9 cellular contexts compared by ENCODE assay signal in genomic region chr2:191304939-191305875, GRCh38.
DNase-seq lines count a peak whose midpoint lies in the region; ATAC-seq and TF ChIP-seq lines count a peak whose summit lies in the region.
"Had no signal": no experiment of that assay in that cellular context is flagged by ENCODE, and none has a peak within 500 bp of the region (broad histone marks: within the 10 kb centered on the region; RNA-seq: fewer than 3 reads in every experiment).

No MANE protein-coding gene starts in this region.

- H3K4me3 ChIP-seq in esophagus (ENCODE audit: low read depth in 1 of 2, low read length in 2 of 2): no peak overlapping the region
- peak overlapping the region in 1 of 2 donors; percentile 22 for H3K4me3 ChIP-seq in tibial artery

- no peak overlapping the region for H3K4me3 Mint-ChIP-seq in activated T-helper 17 cell treated with anti-CD3 and anti-CD28 coated beads, Interleukin-2, amount 50 U/mL, for 72 hours

- H3K27ac ChIP-seq in esophagus (ENCODE audit: low read depth in 2 of 2, low read length in 1 of 2) (peak overlapping the region; percentile 50 to 83), tibial artery (peak overlapping the region; percentile 82 to 83)

- no peaks in the 10 kb centered on the region for H3K4me1 ChIP-seq in esophagus (ENCODE audit: control insufficient read depth in 2 of 2, insufficient read depth in 2 of 2, low read length in 1 of 2)
- H3K4me1 ChIP-seq in tibial artery: peaks cover 3 to 38% (median 22%) of the 10 kb centered on the region in 4 donors

- intact Hi-C loops in tibial artery (cut with DNase I; ENCODE audit: low total_unique reads): no loop called here

- no peaks in the 10 kb centered on the region for H3K4me1 Mint-ChIP-seq in activated T-helper 17 cell treated with anti-CD3 and anti-CD28 coated beads, Interleukin-2, amount 50 U/mL, for 72 hours

- H3K36me3 Mint-ChIP-seq in activated T-helper 17 cell treated with anti-CD3 and anti-CD28 coated beads, Interleukin-2, amount 50 U/mL, for 72 hours (ENCODE audit: low read depth): no peaks in the 10 kb centered on the region

- no peak for TF ChIP-seq CTCF in tibial artery (IDR thresholded peaks at IDR 0.05)

- DNase-seq in NCI-H446 treated with DMSO at 0.1 percent for 48 hours (lab: John Stamatoyannopoulos, UW) (peak; percentile 52), midbrain (lab: John Stamatoyannopoulos, UW) (peak; percentile 18), tibial artery (peak; percentile 68 to 77), NCI-H1048 (lab: John Stamatoyannopoulos, UW) (no peak)
- DNase-seq in effector CD4-positive, alpha-beta T cell: no peak
- DNase-seq: kidney glomerular epithelial cell had no signal

- no peak overlapping the region for H3K27ac Mint-ChIP-seq in activated T-helper 17 cell treated with anti-CD3 and anti-CD28 coated beads, Interleukin-2, amount 50 U/mL, for 72 hours

- no peaks in the 10 kb centered on the region for H3K9me3 ChIP-seq in esophagus (ENCODE audit: control insufficient read depth in 2 of 2, insufficient read depth in 1 of 2, low read depth in 1 of 2, low read length in 1 of 2)
- no peaks in the 10 kb centered on the region for H3K9me3 ChIP-seq in tibial artery

- H3K36me3 ChIP-seq in esophagus (ENCODE audit: control insufficient read depth in 2 of 2, insufficient read depth in 2 of 2, low read length in 1 of 2): no peaks in the 10 kb centered on the region
- H3K36me3 ChIP-seq in tibial artery: no peaks in the 10 kb centered on the region

- H3K27me3 ChIP-seq in esophagus (ENCODE audit: control insufficient read depth in 1 of 2, insufficient read depth in 2 of 2, low read length in 2 of 2) (no peaks in the 10 kb centered on the region), tibial artery (no peaks in the 10 kb centered on the region)

- H3K9me3 Mint-ChIP-seq in activated T-helper 17 cell treated with anti-CD3 and anti-CD28 coated beads, Interleukin-2, amount 50 U/mL, for 72 hours: no peaks in the 10 kb centered on the region

- ATAC-seq in HG02884 (IDR thresholded peaks at IDR 0.05; ENCODE audit: unreplicated experiment): no peak
- no peak for ATAC-seq in activated T-helper 17 cell treated with anti-CD3 and anti-CD28 coated beads, Interleukin-2, amount 50 U/mL, for 72 hours (replicated peaks)

- H3K27me3 Mint-ChIP-seq in activated T-helper 17 cell treated with anti-CD3 and anti-CD28 coated beads, Interleukin-2, amount 50 U/mL, for 72 hours: peaks cover 3% of the 10 kb centered on the region

- whole genome bisulfite sequencing in esophagus, 2 donors: 40 to 54% methylated on average over 8 of the region's 8 CpGs

Comparison
In these comparisons a context has a peak if more than half of its experiments do, and no peak if none do; other contexts are left out.
1. DNase-seq: peak in NCI-H446 treated with DMSO at 0.1 percent for 48 hours (single experiment), midbrain (single experiment) and tibial artery (2 of 2); none in effector CD4-positive, alpha-beta T cell (single experiment) and NCI-H1048 (single experiment).